Comparison of ENCODE assay signal across 14 cellular contexts in the genomic region with DNA sequence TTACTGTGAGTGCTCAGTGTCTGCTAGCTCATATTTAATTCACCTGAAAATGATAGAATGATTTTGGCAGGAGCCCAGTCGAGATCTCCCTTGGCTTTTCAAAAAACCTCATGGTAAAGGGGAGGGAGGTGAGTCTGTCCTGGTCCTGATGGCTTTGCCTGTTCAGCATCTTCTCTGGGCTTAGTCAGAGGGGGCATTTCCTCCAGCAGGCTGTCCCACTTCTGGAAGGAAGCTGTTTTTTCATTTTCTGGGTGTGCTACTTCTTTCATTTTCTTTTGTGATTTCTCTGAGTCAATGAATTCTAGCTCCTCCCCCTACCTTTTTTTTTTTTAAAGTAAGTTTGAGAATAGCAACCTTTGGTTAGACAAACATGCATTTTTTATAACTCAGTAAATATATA. TPM values are rescaled to one million over a fixed set of nuclear protein-coding genes. Genes with fewer than 3 reads are reported as not detected.
DNase-seq lines count a peak whose midpoint lies in the region; ATAC-seq and TF ChIP-seq lines count a peak whose summit lies in the region.
"Had no signal": no experiment of that assay in that cellular context is flagged by ENCODE, and none has a peak within 500 bp of the region (broad histone marks: within the 10 kb centered on the region; RNA-seq: fewer than 3 reads in every experiment).

No MANE protein-coding gene starts in this region.

- intact Hi-C loops in activated CD8-positive, alpha-beta T cell treated with anti-CD3 and anti-CD28 coated beads for 36 hours (cut with micrococcal nuclease) = no loop called here

- ATAC-seq in activated CD8-positive, alpha-beta T cell treated with anti-CD3 and anti-CD28 coated beads for 36 hours = peak; percentile 88

- H2AFZ ChIP-seq in GM23248 = no peak overlapping the region
- H2AFZ ChIP-seq in osteoblast (ENCODE audit: low read length) = peak overlapping the region; percentile 47

- peaks cover 12% of the 10 kb centered on the region for H3K4me1 ChIP-seq in GM23248 (ENCODE audit: insufficient read depth)
- peaks cover 4% of the 10 kb centered on the region for H3K4me1 ChIP-seq in osteoblast (ENCODE audit: insufficient read depth, low read length)

- no peaks in the 10 kb centered on the region for H3K9me2 ChIP-seq in GM23248 (ENCODE audit: insufficient read depth)

- no peak for TF ChIP-seq CTCF in activated CD8-positive, alpha-beta T cell treated with anti-CD3 and anti-CD28 coated beads for 36 hours (IDR thresholded peaks at IDR 0.05)
- TF ChIP-seq CTCF in osteoblast (IDR thresholded peaks at IDR 0.05; ENCODE audit: extremely low read depth, low read depth, low read length) = no peak

- no peaks in the 10 kb centered on the region for H3K36me3 ChIP-seq in GM23248 (ENCODE audit: low read depth)
- no peaks in the 10 kb centered on the region for H3K36me3 ChIP-seq in osteoblast (ENCODE audit: insufficient read depth, low read length)

- POLR2A ChIA-PET in activated CD8-positive, alpha-beta T cell treated with anti-CD3 and anti-CD28 coated beads for 36 hours (lab: Charles Lee) = no interaction called here

- H3K27me3 Mint-ChIP-seq in activated CD8-positive, alpha-beta T cell treated with anti-CD3 and anti-CD28 coated beads for 36 hours = no peaks in the 10 kb centered on the region

- no peak overlapping the region for H3K9ac ChIP-seq in GM23248

- H3K4me3 Mint-ChIP-seq in activated CD8-positive, alpha-beta T cell treated with anti-CD3 and anti-CD28 coated beads for 36 hours = no peak overlapping the region

- peak overlapping the region; percentile 60 for H3K27ac Mint-ChIP-seq in activated CD8-positive, alpha-beta T cell treated with anti-CD3 and anti-CD28 coated beads for 36 hours

- H4K20me1 ChIP-seq in GM23248 (ENCODE audit: insufficient read depth) = no peaks in the 10 kb centered on the region
- H4K20me1 ChIP-seq in osteoblast (ENCODE audit: insufficient read depth, low read length) = no peaks in the 10 kb centered on the region

- no peaks in the 10 kb centered on the region for H3K36me3 Mint-ChIP-seq in activated CD8-positive, alpha-beta T cell treated with anti-CD3 and anti-CD28 coated beads for 36 hours (ENCODE audit: low read depth)

- H3K4me2 ChIP-seq in GM23248 (ENCODE audit: unreplicated experiment) (no peak overlapping the region), osteoblast (ENCODE audit: insufficient read depth, low read length) (no peak overlapping the region)

- 0 out of 2 replicates have a peak, but pooled peaks cover 8% of the 10 kb centered on the region for H3F3A ChIP-seq in GM23248 (ENCODE audit: insufficient read depth)

- 93 to 100% methylated on average over 1 of the region's 1 CpG for WGBS in GM23248 (ENCODE audit: low coverage in 1 of 2, low lambda C conversion rate in 2 of 2, missing lambda C conversion rate in 2 of 2), 2 experiments

- H3K9me3 ChIP-seq in GM23248 (ENCODE audit: low read depth) (no peaks in the 10 kb centered on the region), osteoblast (ENCODE audit: low read depth, low read length) (no peaks in the 10 kb centered on the region)

- no peak overlapping the region for H3K4me3 ChIP-seq in GM23248
- no peak overlapping the region for H3K4me3 ChIP-seq in osteoblast (ENCODE audit: insufficient read depth, low read length)
- H3K4me3 ChIP-seq: skin epidermis had no signal

- no peaks in the 10 kb centered on the region for H3K27me3 ChIP-seq in GM23248 (replicated peaks; ENCODE audit: insufficient read depth)
- no peaks in the 10 kb centered on the region for H3K27me3 ChIP-seq in osteoblast (ENCODE audit: insufficient read depth, low read length)

- H3K79me2 ChIP-seq in GM23248 (ENCODE audit: insufficient read depth) (no peaks in the 10 kb centered on the region), osteoblast (ENCODE audit: insufficient read depth, low read length) (no peaks in the 10 kb centered on the region)

- H3K27ac ChIP-seq in GM23248 (no peak overlapping the region), osteoblast (ENCODE audit: low read depth, low read length) (no peak overlapping the region)

- CTCF ChIA-PET in activated CD8-positive, alpha-beta T cell treated with anti-CD3 and anti-CD28 coated beads for 36 hours (lab: Charles Lee) = interaction anchor here (0.9 to 5.8 kb wide), 2 partner anchors 16 to 186 kb away, joined by 3 to 35 read pairs; no protein-coding TSS in a partner anchor

- in situ Hi-C loops in GM23248 (cut with MboI) = no loop called here

- peak; percentile 31 for DNase-seq in activated CD4-positive, alpha-beta T cell treated with anti-CD3 and anti-CD28 coated beads for 48 hours
- no peak for DNase-seq in activated CD4-positive, alpha-beta T cell treated with anti-CD3 and anti-CD28 coated beads for 1 hour
- peak; percentile 30 for DNase-seq in GM23248
- DNase-seq in activated CD8-positive, alpha-beta T cell treated with anti-CD3 and anti-CD28 coated beads for 36 hours = peak; percentile 30
- DNase-seq in osteoblast (ENCODE audit: insufficient read length, low spot score, missing footprints) = no peak
- no peak for DNase-seq in activated gamma-delta T cell (lab: John Stamatoyannopoulos, UW)
- no peak for DNase-seq in RKO (ENCODE audit: low spot score)
- no peak for DNase-seq in LoVo (ENCODE audit: low spot score)
- DNase-seq: KG1, midbrain, NCI-H1694 treated with DMSO at 0.1 percent for 48 hours, NCI-H524, T1000 had no signal

- peaks cover 10% of the 10 kb centered on the region for H3K4me1 Mint-ChIP-seq in activated CD8-positive, alpha-beta T cell treated with anti-CD3 and anti-CD28 coated beads for 36 hours (ENCODE audit: low read depth)

- H3K9me3 Mint-ChIP-seq in activated CD8-positive, alpha-beta T cell treated with anti-CD3 and anti-CD28 coated beads for 36 hours = no peaks in the 10 kb centered on the region

RNA-seq across cellular contexts. Expression of a gene that starts 58.8 kb away (rescaled TPM):
- total RNA-seq in GM23248 (2014; rRNA removed; shearing (Covaris generic)) = 54.8 and 55.8 TPM in 2 replicates
- polyA plus RNA-seq in GM23248 (2016; fragmentation: Nextera tagmentation; extraction: Ambion mirVana) = 67.9 and 74.1 TPM in 2 replicates
- 10 to 100 TPM; 53.6 to 61.1 TPM for total RNA-seq in activated CD8-positive, alpha-beta T cell treated with anti-CD3 and anti-CD28 coated beads for 36 hours
- total RNA-seq in osteoblast = 50.1 and 55.4 TPM in 2 replicates

Comparison
In these comparisons a context has a peak if more than half of its experiments do, and no peak if none do; other contexts are left out.
1. DNase-seq: peak in activated CD4-positive, alpha-beta T cell treated with anti-CD3 and anti-CD28 coated beads for 48 hours (single experiment), GM23248 (single experiment) and activated CD8-positive, alpha-beta T cell treated with anti-CD3 and anti-CD28 coated beads for 36 hours (single experiment); none in activated CD4-positive, alpha-beta T cell treated with anti-CD3 and anti-CD28 coated beads for 1 hour (single experiment), osteoblast (single experiment), activated gamma-delta T cell (single experiment), RKO (single experiment) and LoVo (single experiment).